ENCODE assay signal across 8 cellular contexts in genomic region chr16:66740010-66740409, GRCh38. TPM values are rescaled to one million over a fixed set of nuclear protein-coding genes. Genes with fewer than 3 reads are reported as not detected.
DNase-seq lines count a peak whose midpoint lies in the region; ATAC-seq and TF ChIP-seq lines count a peak whose summit lies in the region.

No MANE protein-coding gene starts in this region.

- no peak for DNase-seq in AG04449 (ENCODE audit: low read depth, low spot score)
- DNase-seq in GM12864 (ENCODE audit: low read depth): no peak
- peak; percentile 57 for DNase-seq in RKO (ENCODE audit: low spot score)
- peak; percentile 2 for DNase-seq in kidney glomerular epithelial cell (lab: John Stamatoyannopoulos, UW)

- POLR2A ChIA-PET in AG04449 (lab: Yijun Ruan, JAX): interaction anchor here (0.6 to 1.1 kb wide), 4 partner anchors 27 to 1563 kb away, joined by 3 read pairs; no protein-coding TSS in a partner anchor

- CTCF ChIA-PET in AG04449 (lab: Yijun Ruan, JAX): interaction anchor here (1.0 to 20.6 kb wide), 18 partner anchors 3 to 334 kb away, joined by 3 to 501 read pairs (median 9); partner anchors contain the start of genes DYNC1LI2 and NAE1

- H3K4me1 ChIP-seq in subcutaneous abdominal adipose tissue (ENCODE audit: control insufficient read depth in 5 of 5, insufficient read depth in 5 of 5, low read length in 5 of 5): peaks cover 17 to 38% (median 34%) of the 10 kb centered on the region in 5 donors

- H3K27me3 Mint-ChIP-seq in brain: no peaks in the 10 kb centered on the region

- no peaks in the 10 kb centered on the region for H3K9me3 Mint-ChIP-seq in brain

- no peaks in the 10 kb centered on the region for H3K9me3 ChIP-seq in subcutaneous abdominal adipose tissue (ENCODE audit: control insufficient read depth in 5 of 5, low read length in 5 of 5)

- peaks cover 6 to 59% (median 41%) of the 10 kb centered on the region in 5 donors for H3K36me3 ChIP-seq in subcutaneous abdominal adipose tissue (ENCODE audit: control insufficient read depth in 5 of 5, insufficient read depth in 5 of 5, low read length in 5 of 5)

- H3K27ac ChIP-seq in subcutaneous abdominal adipose tissue (ENCODE audit: low read depth, low read length): peak overlapping the region; percentile 74

- peak overlapping the region in 4 of 5 experiments; percentile 45 to 69 (median 48) for H3K4me3 Mint-ChIP-seq in brain

- TF ChIP-seq CTCF in AG04449 (IDR thresholded peaks at IDR 0.05; ENCODE audit: insufficient read depth, low read length, missing control alignments) (peak; percentile 44), GM12864 (IDR thresholded peaks at IDR 0.05; ENCODE audit: low read depth, low read length, missing control alignments) (peak; percentile 75), brain (conservative IDR thresholded peaks at IDR 0.05) (peak; percentile 55 to 74)

- no peaks in the 10 kb centered on the region for H3K27me3 ChIP-seq in subcutaneous abdominal adipose tissue (ENCODE audit: control insufficient read depth in 5 of 5, insufficient read depth in 4 of 5, low read length in 5 of 5)

- ATAC-seq in GM18870 (IDR thresholded peaks at IDR 0.05; ENCODE audit: unreplicated experiment) (no peak), GM18520 (IDR thresholded peaks at IDR 0.05; ENCODE audit: unreplicated experiment) (no peak)

- H3K36me3 Mint-ChIP-seq in brain: peaks cover 72% of the 10 kb centered on the region

- H3K4me3 ChIP-seq in AG04449 (ENCODE audit: low read depth, low read length) (no peak overlapping the region), GM12864 (ENCODE audit: low read depth, low read length) (no peak overlapping the region), subcutaneous abdominal adipose tissue (ENCODE audit: low read depth in 1 of 5, low read length in 5 of 5) (no peak overlapping the region)

- peak overlapping the region; percentile 76 to 97 (median 95) for H3K27ac Mint-ChIP-seq in brain

- H3K9ac ChIP-seq in subcutaneous abdominal adipose tissue (ENCODE audit: low read length in 5 of 5): no peak overlapping the region

- H3K4me1 Mint-ChIP-seq in brain: peaks cover 53% of the 10 kb centered on the region

RNA-seq across cellular contexts. Expression of gene DYNC1LI2, which starts 11.4 kb away (rescaled TPM):
- 114 TPM for polyA plus RNA-seq in brain (ENCODE audit: insufficient read depth, low read depth, low replicate concordance)

RNA-seq across cellular contexts. Expression of gene CMTM4, which starts 43.5 kb away (rescaled TPM):
- 34.3 TPM for polyA plus RNA-seq in brain (ENCODE audit: insufficient read depth, low read depth, low replicate concordance)

Comparison
In these comparisons a context has a peak if more than half of its experiments do, and no peak if none do; other contexts are left out.
1. DNase-seq: peak in RKO (single experiment) and kidney glomerular epithelial cell (single experiment); none in AG04449 (single experiment) and GM12864 (single experiment).
2. Peak in every context shown above with its lines, with median percentiles within 50 percentile points of each other: CTCF ChIP-seq.